ENCODE assay signal across 16 cellular contexts in the genomic region with DNA sequence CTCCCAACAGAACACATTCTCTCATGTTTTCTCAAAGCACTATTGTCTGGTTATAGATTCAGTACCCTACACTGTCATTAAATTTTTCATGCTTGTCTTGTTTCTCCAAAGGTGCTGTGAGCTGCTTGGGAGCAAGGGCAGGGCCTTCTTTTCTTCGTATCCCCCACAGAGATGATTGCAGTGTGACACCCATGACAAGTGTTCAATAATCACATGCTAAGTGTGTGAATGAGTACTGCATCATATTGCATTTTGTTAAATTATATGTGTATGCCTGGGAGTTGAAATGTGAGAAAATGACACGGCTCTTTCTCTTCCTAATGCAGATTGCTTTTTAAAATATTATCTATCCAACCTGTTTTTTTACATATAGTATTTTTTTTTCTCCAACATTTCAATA. TPM values are rescaled to one million over a fixed set of nuclear protein-coding genes. Genes with fewer than 3 reads are reported as not detected.
A peak's percentile ranks its signal among the peaks of the same experiment; 100 is the strongest.
DNase-seq lines count a peak whose midpoint lies in the region; ATAC-seq, FAIRE-seq and TF ChIP-seq lines count a peak whose summit lies in the region.
"Had no signal": no experiment of that assay in that cellular context is flagged by ENCODE, and none has a peak within 500 bp of the region (broad histone marks: within the 10 kb centered on the region; RNA-seq: fewer than 3 reads in every experiment).

No MANE protein-coding gene starts in this region.

- H2BK5ac ChIP-seq in H1 (ENCODE audit: low read depth, low read length) = no peak overlapping the region

- H3K27ac ChIP-seq in GM23338 (ENCODE audit: low read depth) (no peak overlapping the region), H1 (ENCODE audit: low read depth, low read length) (no peak overlapping the region)
- H3K27ac ChIP-seq: BLaER1 had no signal

- CTCF ChIA-PET in H1 (lab: Charles Lee; ENCODE audit: partially characterized antibody) = no interaction called here

- 76% methylated on average over 2 of the region's 2 CpGs; no CpG with 5 or more reads in 1 of the 2 experiments for WGBS in H1 (ENCODE audit: extremely low coverage in 1 of 2, insufficient coverage in 1 of 2, insufficient read length in 1 of 2, insufficient replicate concordance in 2 of 2, low coverage in 1 of 2, low lambda C conversion rate in 2 of 2, missing lambda C conversion rate in 1 of 2), 2 experiments

- H3K23me2 ChIP-seq in H1 (ENCODE audit: low read depth, low read length) = no peaks in the 10 kb centered on the region

- no peaks in the 10 kb centered on the region for H3K36me3 Mint-ChIP-seq in GM23338 (ENCODE audit: low read depth)
- H3K36me3 Mint-ChIP-seq: CD14-positive monocyte; CD4-positive, alpha-beta memory T cell had no signal

- TF ChIP-seq POLR2A in H1 (IDR thresholded peaks at IDR 0.05; ENCODE audit: control extremely low read depth in 1 of 2, low read depth in 2 of 2, low read length in 2 of 2) = no peak

- POLR2A ChIA-PET in H1 (lab: Charles Lee; ENCODE audit: partially characterized antibody) = no interaction called here

- intact Hi-C loops in Right ventricle myocardium superior (cut with DNase I) = no loop called here

- TF ChIP-seq EP300 in H1 (IDR thresholded peaks at IDR 0.05; ENCODE audit: borderline replicate concordance in 1 of 2, low read depth in 2 of 2, low read length in 2 of 2) = no peak

- H3K4me1 Mint-ChIP-seq in GM23338 = peaks cover 3% of the 10 kb centered on the region; the same call in 1 of the 3 replicates
- H3K4me1 Mint-ChIP-seq: CD14-positive monocyte; CD4-positive, alpha-beta memory T cell had no signal

- no peak overlapping the region for H2BK12ac ChIP-seq in H1 (ENCODE audit: low read depth, low read length)

- no peaks in the 10 kb centered on the region for H3K4me1 ChIP-seq in GM23338 (ENCODE audit: insufficient read depth)
- no peaks in the 10 kb centered on the region for H3K4me1 ChIP-seq in H1 (replicated peaks in 1 of 4; ENCODE audit: control insufficient read depth in 3 of 4, insufficient read depth in 4 of 4, low read length in 3 of 4)
- H3K4me1 ChIP-seq: BLaER1, HAP-1 had no signal

- no peak overlapping the region for H4K91ac ChIP-seq in H1 (replicated peaks; ENCODE audit: insufficient read length, low read length)

- H3K4me3 ChIP-seq in GM23338 = no peak overlapping the region
- no peak overlapping the region for H3K4me3 ChIP-seq in H1 (ENCODE audit: extremely low read depth in 1 of 4, insufficient read depth in 2 of 4, low read depth in 3 of 4, low read length in 4 of 4)
- H3K4me3 ChIP-seq: BLaER1, HAP-1 had no signal

- H3K23ac ChIP-seq in H1 (ENCODE audit: insufficient read length) = no peak overlapping the region

- no peak overlapping the region for H3K9ac ChIP-seq in H1 (replicated peaks in 1 of 4; ENCODE audit: extremely low read depth in 1 of 4, low read depth in 3 of 4, low read length in 3 of 4)
- H3K9ac ChIP-seq: BLaER1 had no signal

- no peak overlapping the region for H3K4ac ChIP-seq in H1 (replicated peaks; ENCODE audit: insufficient read length, low read depth, low read length)

- H4K20me1 ChIP-seq in GM23338 (replicated peaks; ENCODE audit: insufficient read depth) (no peaks in the 10 kb centered on the region), H1 (replicated peaks in 1 of 2; ENCODE audit: control insufficient read depth in 1 of 2, insufficient read depth in 2 of 2, low read length in 2 of 2) (no peaks in the 10 kb centered on the region)
- H4K20me1 ChIP-seq: BLaER1 had no signal

- no peak overlapping the region for H2AK5ac ChIP-seq in H1 (ENCODE audit: low read depth, low read length)

- TF ChIP-seq CTCF in GM23338 (conservative IDR thresholded peaks at IDR 0.05; ENCODE audit: low read depth in 2 of 2) (no peak), H1 (IDR thresholded peaks at IDR 0.05; ENCODE audit: control extremely low read depth in 1 of 3, insufficient read depth in 1 of 3, low read depth in 1 of 3, low read length in 3 of 3) (no peak)

- ATAC-seq in GM23338 (no peak), GM21723 (IDR thresholded peaks at IDR 0.05; ENCODE audit: unreplicated experiment) (no peak), Right ventricle myocardium superior (ENCODE audit: poor library complexity) (no peak)

- no peak overlapping the region for H3K56ac ChIP-seq in H1 (replicated peaks; ENCODE audit: insufficient read length, low read depth, low read length)

- H3K4me2 ChIP-seq in GM23338 = no peak overlapping the region
- H3K4me2 ChIP-seq in H1 (ENCODE audit: insufficient read depth in 1 of 2, low read depth in 2 of 2, low read length in 2 of 2) = no peak overlapping the region
- H3K4me2 ChIP-seq: BLaER1 had no signal

- no peak for FAIRE-seq in H1 (lab: Jason Lieb, UNC)

- H2BK15ac ChIP-seq in H1 (ENCODE audit: low read length) = no peak overlapping the region

- H4K5ac ChIP-seq in H1 (ENCODE audit: insufficient read length, low read depth, low read length) = no peak overlapping the region

- H3K27me3 ChIP-seq in GM23338 (ENCODE audit: insufficient read depth) = no peaks in the 10 kb centered on the region
- no peaks in the 10 kb centered on the region for H3K27me3 ChIP-seq in H1 (replicated peaks in 1 of 4; ENCODE audit: control insufficient read depth in 3 of 4, extremely low read depth in 1 of 4, insufficient read depth in 3 of 4, low read length in 3 of 4)
- H3K27me3 ChIP-seq: BLaER1 had no signal

- no peak overlapping the region for H2BK120ac ChIP-seq in H1 (replicated peaks; ENCODE audit: low read depth, low read length)

- H2AFZ ChIP-seq in GM23338 (0 out of 2 replicates have a peak overlapping the region, but pooled peaks have one; percentile 80), H1 (ENCODE audit: low read length) (0 out of 2 replicates have a peak overlapping the region, but pooled peaks have one; percentile 14)

- no peaks in the 10 kb centered on the region for H3K79me1 ChIP-seq in H1 (ENCODE audit: low read depth, low read length)

- no peak overlapping the region for H3K4me3 Mint-ChIP-seq in GM23338
- H3K4me3 Mint-ChIP-seq: CD14-positive monocyte; CD4-positive, alpha-beta memory T cell had no signal

- H3K79me2 ChIP-seq in GM23338 (replicated peaks; ENCODE audit: insufficient read depth) (no peaks in the 10 kb centered on the region), H1 (ENCODE audit: control insufficient read depth in 1 of 2, insufficient read depth in 2 of 2, low read length in 2 of 2) (no peaks in the 10 kb centered on the region)

- no peak overlapping the region for H4K8ac ChIP-seq in H1 (ENCODE audit: extremely low read depth, insufficient read depth, low read length)

- no peaks in the 10 kb centered on the region for H3K9me3 Mint-ChIP-seq in GM23338
- H3K9me3 Mint-ChIP-seq: CD4-positive, alpha-beta memory T cell had no signal

- H2BK20ac ChIP-seq in H1 (ENCODE audit: low read length) = no peak overlapping the region

- peaks cover 14% of the 10 kb centered on the region; the same call in 1 of the 2 replicates for H3K9me2 ChIP-seq in GM23338 (ENCODE audit: insufficient read depth)

- no peaks in the 10 kb centered on the region for H3K9me3 ChIP-seq in H1 (ENCODE audit: insufficient read depth in 2 of 2, low read depth in 1 of 2, low read length in 1 of 2)
- H3K9me3 ChIP-seq: HAP-1 had no signal

- no peak overlapping the region for H3K14ac ChIP-seq in H1 (ENCODE audit: insufficient read length)

- no peak overlapping the region for H3K18ac ChIP-seq in H1 (ENCODE audit: extremely low read depth, low read length)

- peak; percentile 35 for DNase-seq in NCI-H2107 treated with DMSO at 0.1 percent for 48 hours (lab: John Stamatoyannopoulos, UW; ENCODE audit: unreplicated experiment)
- no peak for DNase-seq in NCI-H2107 (lab: John Stamatoyannopoulos, UW)
- no peak for DNase-seq in GM23338 (ENCODE audit: low spot score)
- peak; percentile 90 for DNase-seq in NCI-H2227 (lab: John Stamatoyannopoulos, UW; ENCODE audit: unreplicated experiment)
- no peak for DNase-seq in H1 (ENCODE audit: low read depth in 1 of 2, low spot score in 2 of 2)
- DNase-seq in NCI-H226 = no peak
- no peak for DNase-seq in Right ventricle myocardium superior
- DNase-seq: 8988T; Calu3; CD4-positive, alpha-beta memory T cell; DMS79 treated with DMSO at 0.1 percent for 48 hours; GF-D8 had no signal

- no peak overlapping the region for H3K27ac Mint-ChIP-seq in GM23338
- H3K27ac Mint-ChIP-seq: CD14-positive monocyte; CD4-positive, alpha-beta memory T cell had no signal

- TF ChIP-seq RAD21 in H1 (IDR thresholded peaks at IDR 0.05 in 1 of 2, conservative IDR thresholded peaks at IDR 0.05 in 1 of 2; ENCODE audit: low read depth in 2 of 2, low read length in 2 of 2) = no peak

- no peaks in the 10 kb centered on the region for H3K36me3 ChIP-seq in GM23338 (ENCODE audit: insufficient read depth)
- no peaks in the 10 kb centered on the region for H3K36me3 ChIP-seq in H1 (ENCODE audit: control insufficient read depth in 2 of 4, insufficient read depth in 4 of 4, low read length in 3 of 4)
- H3K36me3 ChIP-seq: BLaER1, HAP-1 had no signal

- H3F3A ChIP-seq in GM23338 (replicated peaks; ENCODE audit: low read depth) = no peaks in the 10 kb centered on the region

- H3K27me3 Mint-ChIP-seq in GM23338 (ENCODE audit: insufficient read depth, low read depth, poor library complexity) = no peaks in the 10 kb centered on the region

TF ChIP-seq in GM23338, 12 proteins besides CTCF, POLR2A, EP300 and RAD21 (continues in another document):
- TF ChIP-seq NANOG (IDR thresholded peaks at IDR 0.05; ENCODE audit: borderline replicate concordance) = no peak
- no peak for TF ChIP-seq EZH2 (IDR thresholded peaks at IDR 0.05; ENCODE audit: low read depth, unreplicated experiment)
- TF ChIP-seq EZH2phosphoT487 (IDR thresholded peaks at IDR 0.05; ENCODE audit: unreplicated experiment) = no peak
- no peak for TF ChIP-seq ZNF114 (CRISPR knock-in tag; IDR thresholded peaks at IDR 0.05)

TF ChIP-seq in H1, 55 proteins besides CTCF, POLR2A, EP300 and RAD21 (continues in another document):
- TF ChIP-seq CBX8 (IDR thresholded peaks at IDR 0.05; ENCODE audit: borderline replicate concordance, low read depth, low read length) (no peak), SP1 (IDR thresholded peaks at IDR 0.05; ENCODE audit: low read depth, low read length) (no peak), SP2 (IDR thresholded peaks at IDR 0.05; ENCODE audit: low read length) (no peak), TAF1 (IDR thresholded peaks at IDR 0.05; ENCODE audit: low read depth, low read length) (no peak), SUZ12 (IDR thresholded peaks at IDR 0.05; ENCODE audit: low read length) (no peak), KDM4A (IDR thresholded peaks at IDR 0.05; ENCODE audit: low read depth, low read length, severe bottlenecking) (no peak)

RNA-seq across cellular contexts. Expression of a gene that starts 57.3 kb away (rescaled TPM):
- total RNA-seq in GM23338 (2014; rRNA removed; shearing (Covaris generic)) = 9.7 and 10.0 TPM in 2 replicates
- polyA plus RNA-seq in GM23338 (2016; fragmentation: Nextera tagmentation; extraction: Ambion mirVana) (2.5 and 3.9 TPM in 2 replicates), H1 (2011; rRNA removed) (2.1 and 2.3 TPM in 2 replicates)
- total RNA-seq in H1 (2021; fragmentation: NEBNext Ultra II Directional; extraction: Animal tissue kit (Norgen Biotek cat#: 25700)) = 6.7 and 7.8 TPM in 2 replicates
- 2.5 TPM for polyA plus RNA-seq in H1 (2011; cell fraction: cytosol; rRNA removed)
- polyA plus RNA-seq in H1 (2011; cell fraction: nucleus; rRNA removed) = 4.2 TPM
- 3.5 to 5.5 TPM (median 4.2 TPM) in 4 replicates for polyA plus RNA-seq in H1 (2012, experiment 1 of 2)
- polyA plus RNA-seq in H1 (2012, experiment 2 of 2) = 1.3 TPM
- 2.7 TPM for polyA plus RNA-seq in H1 (2013, experiment 1 of 2)
- 2.5 TPM for polyA plus RNA-seq in H1 (2013, experiment 2 of 2)
- polyA minus RNA-seq in H1 (2011; rRNA and poly(A)+ RNA removed) = 14.3 and 19.3 TPM in 2 replicates
- 5.1 TPM for polyA minus RNA-seq in H1 (2011; cell fraction: cytosol; rRNA and poly(A)+ RNA removed)
- polyA minus RNA-seq in H1 (2011; cell fraction: nucleus; rRNA and poly(A)+ RNA removed) = 34.4 TPM
- 4.7 TPM for total RNA-seq in Right ventricle myocardium superior

Comparison
In these comparisons a context has a peak if more than half of its experiments do, and no peak if none do; other contexts are left out.
1. DNase-seq: peak in NCI-H2107 treated with DMSO at 0.1 percent for 48 hours (single experiment) and NCI-H2227 (single experiment); none in NCI-H2107 (single experiment), GM23338 (single experiment), H1 (0 of 2), NCI-H226 (single experiment) and Right ventricle myocardium superior (single experiment).